Comparison of ENCODE assay signal across 9 cellular contexts in genomic region chr9:78115073-78115472, GRCh38.
A peak's percentile ranks its signal among the peaks of the same experiment; 100 is the strongest.
DNase-seq lines count a peak whose midpoint lies in the region; ATAC-seq, FAIRE-seq and TF ChIP-seq lines count a peak whose summit lies in the region.
"Had no signal": no experiment of that assay in that cellular context is flagged by ENCODE, and none has a peak within 500 bp of the region (broad histone marks: within the 10 kb centered on the region; RNA-seq: fewer than 3 reads in every experiment).

No MANE protein-coding gene starts in this region.

- DNase-seq in A549 (ENCODE audit: low read depth in 1 of 2, low spot score in 1 of 2) (peak in 1 of 2 experiments; percentile 7), GM12892 (ENCODE audit: insufficient read length) (no peak), NCI-H226 (peak; percentile 9), fibroblast of mammary gland (ENCODE audit: low read depth) (peak; percentile 9)
- DNase-seq in stimulated activated naive CD8-positive, alpha-beta T cell treated with anti-CD3 and anti-CD28 coated beads, Interleukin-15, amount 100 ng/mL, for 72 hours = no peak
- DNase-seq: gastrocnemius medialis had no signal

- TF ChIP-seq CTCF in A549 (IDR thresholded peaks at IDR 0.05) (peak; percentile 26; the same call in 1 of the 3 replicates), fibroblast of mammary gland (conservative IDR thresholded peaks at IDR 0.05; ENCODE audit: control insufficient read depth, insufficient read depth, low read depth, low read length) (peak; percentile 44)

- no peaks in the 10 kb centered on the region for H3K27me3 Mint-ChIP-seq in stimulated activated naive CD8-positive, alpha-beta T cell treated with anti-CD3 and anti-CD28 coated beads, Interleukin-15, amount 100 ng/mL, for 72 hours

- no peaks in the 10 kb centered on the region for H3K9me3 ChIP-seq in A549
- H3K9me3 ChIP-seq: gastrocnemius medialis had no signal

- 90% methylated on average over 1 of the region's 1 CpG for WGBS in A549 (ENCODE audit: missing lambda C conversion rate)

- H3K4me1 Mint-ChIP-seq in stimulated activated naive CD8-positive, alpha-beta T cell treated with anti-CD3 and anti-CD28 coated beads, Interleukin-15, amount 100 ng/mL, for 72 hours = peaks cover 21% of the 10 kb centered on the region

- H3K27ac ChIP-seq in A549 = no peak overlapping the region
- H3K27ac ChIP-seq: gastrocnemius medialis had no signal

- no peak overlapping the region for H3K27ac Mint-ChIP-seq in stimulated activated naive CD8-positive, alpha-beta T cell treated with anti-CD3 and anti-CD28 coated beads, Interleukin-15, amount 100 ng/mL, for 72 hours

- FAIRE-seq in A549 (lab: Jason Lieb, UNC) = no peak
- FAIRE-seq in GM12892 (lab: Jason Lieb, UNC) = peak; percentile 40

- peaks cover 8 to 14% of the 10 kb centered on the region in 2 donors for H3K9me3 Mint-ChIP-seq in stimulated activated naive CD8-positive, alpha-beta T cell treated with anti-CD3 and anti-CD28 coated beads, Interleukin-15, amount 100 ng/mL, for 72 hours

- no peak overlapping the region for H3K4me3 Mint-ChIP-seq in stimulated activated naive CD8-positive, alpha-beta T cell treated with anti-CD3 and anti-CD28 coated beads, Interleukin-15, amount 100 ng/mL, for 72 hours

- CTCF ChIA-PET in A549 (lab: Yijun Ruan, JAX) = interaction anchor here (1.0 to 1.4 kb wide), 3 partner anchors 15 to 350 kb away, joined by 3 read pairs; no protein-coding TSS in a partner anchor

- H3K4me2 ChIP-seq in A549 = no peak overlapping the region

- no peak for TF ChIP-seq EP300 in A549 (IDR thresholded peaks at IDR 0.05)

- POLR2A ChIA-PET in A549 (lab: Yijun Ruan, JAX) = no interaction called here

- no peak; a peak in 1 of 5 replicates for TF ChIP-seq RAD21 in A549 (conservative IDR thresholded peaks at IDR 0.05 in 1 of 2, IDR thresholded peaks at IDR 0.05 in 1 of 2)

- H3K4me1 ChIP-seq in A549 = no peaks in the 10 kb centered on the region
- H3K4me1 ChIP-seq: gastrocnemius medialis had no signal

- TF ChIP-seq POLR2A in A549 (IDR thresholded peaks at IDR 0.05; ENCODE audit: low read length) (no peak), GM12892 (IDR thresholded peaks at IDR 0.05; ENCODE audit: low read depth, low read length) (no peak)

- ATAC-seq in A549 (peak; percentile 43 to 67; a peak in 5 of 6 replicates), HG03354 (IDR thresholded peaks at IDR 0.05; ENCODE audit: poor library complexity, severe bottlenecking, unreplicated experiment) (no peak), HG03378 (IDR thresholded peaks at IDR 0.05; ENCODE audit: unreplicated experiment) (no peak), GM21381 (IDR thresholded peaks at IDR 0.05; ENCODE audit: unreplicated experiment) (no peak)
- ATAC-seq in stimulated activated naive CD8-positive, alpha-beta T cell treated with anti-CD3 and anti-CD28 coated beads, Interleukin-15, amount 100 ng/mL, for 72 hours = no peak
- ATAC-seq: gastrocnemius medialis had no signal

- H3K4me3 ChIP-seq in A549 (no peak overlapping the region), fibroblast of mammary gland (ENCODE audit: control insufficient read depth, low read depth, low read length) (no peak overlapping the region)
- H3K4me3 ChIP-seq: gastrocnemius medialis had no signal

TF ChIP-seq in A549, 52 proteins besides CTCF, POLR2A, EP300 and RAD21:
- TF ChIP-seq HOXB13 (CRISPR knock-in tag; IDR thresholded peaks at IDR 0.05; ENCODE audit: low read depth) = no peak
- TF ChIP-seq HES2 (IDR thresholded peaks at IDR 0.05) = no peak
- no peak for TF ChIP-seq HOXA7 (CRISPR knock-in tag; IDR thresholded peaks at IDR 0.05)
- no peak for TF ChIP-seq REST (IDR thresholded peaks at IDR 0.05)
- TF ChIP-seq MAZ (IDR thresholded peaks at IDR 0.05; ENCODE audit: borderline replicate concordance, low read depth, low read length) = no peak
- no peak for TF ChIP-seq POLR2AphosphoS2 (conservative IDR thresholded peaks at IDR 0.05; ENCODE audit: low read length)
- TF ChIP-seq USF2 (IDR thresholded peaks at IDR 0.05) = no peak
- TF ChIP-seq HDAC2 (IDR thresholded peaks at IDR 0.05) = no peak
- no peak for TF ChIP-seq KDM5A (IDR thresholded peaks at IDR 0.05)
- TF ChIP-seq ATOH8 (CRISPR knock-in tag; IDR thresholded peaks at IDR 0.05; ENCODE audit: low read depth) = no peak
- TF ChIP-seq EHMT2 (IDR thresholded peaks at IDR 0.05; ENCODE audit: low read depth) = no peak

Comparison
In these comparisons a context has a peak if more than half of its experiments do, and no peak if none do; other contexts are left out.
1. ATAC-seq: peak in A549 (2 of 2); none in HG03354 (single experiment), HG03378 (single experiment), GM21381 (single experiment) and stimulated activated naive CD8-positive, alpha-beta T cell treated with anti-CD3 and anti-CD28 coated beads, Interleukin-15, amount 100 ng/mL, for 72 hours (single experiment).
2. DNase-seq: peak in NCI-H226 (single experiment) and fibroblast of mammary gland (single experiment); none in GM12892 (single experiment) and stimulated activated naive CD8-positive, alpha-beta T cell treated with anti-CD3 and anti-CD28 coated beads, Interleukin-15, amount 100 ng/mL, for 72 hours (0 of 2).